1 cellular context compared by ENCODE assay signal in the genomic region with DNA sequence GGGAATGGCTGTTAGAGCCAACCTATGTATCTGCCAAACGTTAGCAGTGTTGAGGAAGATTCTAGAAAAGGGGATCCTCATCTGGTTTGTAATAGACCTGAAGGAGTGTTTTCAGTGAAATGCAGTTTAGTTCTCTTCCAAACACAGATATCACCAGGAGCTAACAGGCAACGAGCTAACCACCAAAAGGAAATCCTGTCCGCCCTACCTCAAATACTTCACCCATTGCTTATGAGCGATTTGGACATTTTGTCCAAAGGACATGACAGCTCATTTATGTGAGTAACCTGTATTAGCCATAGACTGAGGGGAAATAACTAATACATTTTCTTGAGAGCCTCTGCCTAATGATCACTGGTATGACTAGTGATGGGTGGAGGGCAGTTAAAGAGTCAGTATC.
TF ChIP-seq lines count a peak whose summit lies in the region.

No MANE protein-coding gene starts in this region.

TF ChIP-seq in K562, 482 proteins besides CTCF, POLR2A, EP300 and RAD21:
- TF ChIP-seq KLF13 (tag; IDR thresholded peaks at IDR 0.05; ENCODE audit: borderline replicate concordance, low read depth) (no peak), KDM1A (IDR thresholded peaks at IDR 0.05) (peak in 1 of 2 experiments; percentile 50; a peak in 1 of 4 replicates), EZH2 (IDR thresholded peaks at IDR 0.05; ENCODE audit: borderline replicate concordance, low read depth, low read length) (no peak), ILF3 (IDR thresholded peaks at IDR 0.05; ENCODE audit: borderline replicate concordance) (no peak), U2AF1 (optimal IDR thresholded peaks at IDR 0.05; ENCODE audit: low read depth, low read length) (no peak), KAT2B (IDR thresholded peaks at IDR 0.05; ENCODE audit: low read depth, low read length) (no peak), NR2F6 (CRISPR knock-in tag; IDR thresholded peaks at IDR 0.05) (no peak), TCF7L2 (IDR thresholded peaks at IDR 0.05; ENCODE audit: low read depth, low read length) (no peak)
- TF ChIP-seq, protein P1, sequence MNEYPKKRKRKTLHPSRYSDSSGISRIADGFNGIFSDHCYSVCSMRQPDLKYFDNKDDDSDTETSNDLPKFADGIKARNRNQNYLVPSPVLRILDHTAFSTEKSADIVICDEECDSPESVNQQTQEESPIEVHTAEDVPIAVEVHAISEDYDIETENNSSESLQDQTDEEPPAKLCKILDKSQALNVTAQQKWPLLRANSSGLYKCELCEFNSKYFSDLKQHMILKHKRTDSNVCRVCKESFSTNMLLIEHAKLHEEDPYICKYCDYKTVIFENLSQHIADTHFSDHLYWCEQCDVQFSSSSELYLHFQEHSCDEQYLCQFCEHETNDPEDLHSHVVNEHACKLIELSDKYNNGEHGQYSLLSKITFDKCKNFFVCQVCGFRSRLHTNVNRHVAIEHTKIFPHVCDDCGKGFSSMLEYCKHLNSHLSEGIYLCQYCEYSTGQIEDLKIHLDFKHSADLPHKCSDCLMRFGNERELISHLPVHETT (CRISPR knock-in tag; conservative IDR thresholded peaks at IDR 0.05 in 1 of 2, IDR thresholded peaks at IDR 0.05 in 1 of 2), result no peak
